8 cellular contexts compared by ENCODE assay signal in genomic region chr5:154179846-154180710, GRCh38. TPM values are rescaled to one million over a fixed set of nuclear protein-coding genes. Genes with fewer than 3 reads are reported as not detected.
DNase-seq lines count a peak whose midpoint lies in the region; ATAC-seq and TF ChIP-seq lines count a peak whose summit lies in the region.

No MANE protein-coding gene starts in this region.

- H3K27me3 ChIP-seq in PC-3 (ENCODE audit: low read length) (no peaks in the 10 kb centered on the region), body of pancreas (no peaks in the 10 kb centered on the region)

- no TSS peak for BruUV-seq in PC-3 (replicated peaks; lab: Mats Ljungman, UMichigan)

- H3K9me3 ChIP-seq in PC-3 (ENCODE audit: low read length) (no peaks in the 10 kb centered on the region), body of pancreas (no peaks in the 10 kb centered on the region)

- TF ChIP-seq CTCF in 22Rv1 (IDR thresholded peaks at IDR 0.05): peak; percentile 90
- TF ChIP-seq CTCF in PC-3 (conservative IDR thresholded peaks at IDR 0.05; ENCODE audit: low read depth, low read length): peak; percentile 78
- peak; percentile 36 to 85 (median 72) for TF ChIP-seq CTCF in body of pancreas (IDR thresholded peaks at IDR 0.05)

- no peaks in the 10 kb centered on the region for H3K79me2 ChIP-seq in PC-3 (ENCODE audit: low read length)

- no peaks in the 10 kb centered on the region for H3F3A ChIP-seq in PC-3 (ENCODE audit: low read length, unreplicated experiment)

- H3K9ac ChIP-seq in PC-3 (ENCODE audit: low read length): no peak overlapping the region

- intact Hi-C loops in PC-3 (cut with micrococcal nuclease): loop anchor here (1.0 to 5.0 kb wide), 4 partner anchors 53 to 225 kb away; no protein-coding TSS in a partner anchor
- intact Hi-C loops in body of pancreas (cut with DNase I): loop anchor here (5.0 to 10.0 kb wide), 2 partner anchors 113 to 215 kb away; no protein-coding TSS in a partner anchor

- POLR2A ChIA-PET in PC-3 (lab: Charles Lee; ENCODE audit: unreplicated experiment): no interaction called here

- H3K9me2 ChIP-seq in PC-3 (replicated peaks; ENCODE audit: low read length): no peaks in the 10 kb centered on the region

- H3K36me3 ChIP-seq in PC-3 (ENCODE audit: low read depth, low read length) (no peaks in the 10 kb centered on the region), body of pancreas (replicated peaks in 1 of 2; ENCODE audit: insufficient read depth in 1 of 2, low read depth in 2 of 2) (no peaks in the 10 kb centered on the region)

- 42 to 51% methylated on average over 13 of the region's 13 CpGs for WGBS in body of pancreas, 2 donors

- H3K4me2 ChIP-seq in PC-3 (ENCODE audit: low read length): peak overlapping the region; percentile 35

- H3K4me1 ChIP-seq in PC-3 (ENCODE audit: insufficient read depth, low read length) (peaks cover 22% of the 10 kb centered on the region), body of pancreas (no peaks in the 10 kb centered on the region)

- no peak for TF ChIP-seq POLR2A in body of pancreas (IDR thresholded peaks at IDR 0.05)

- DNase-seq in EH (ENCODE audit: low read depth) (peak; percentile 69), HuH-7.5 (ENCODE audit: low spot score) (peak; percentile 49), PC-3 (peak; percentile 71), body of pancreas (peak; percentile 30 to 61 (median 50)), inferior parietal cortex (ENCODE audit: extremely low spot score) (peak; percentile 80)
- DNase-seq in stimulated activated naive CD8-positive, alpha-beta T cell treated with anti-CD3 and anti-CD28 coated beads, Interleukin-15, Interleukin-2, amounts not matched to agents 100 U/mL and 50 U/mL, for 24 hours: no peak

- H3K4me3 ChIP-seq in PC-3 (ENCODE audit: low read length) (no peak overlapping the region), body of pancreas (no peak overlapping the region)

- peak overlapping the region; percentile 25; the same call in 1 of the 2 replicates for H2AFZ ChIP-seq in PC-3 (ENCODE audit: low read length)

- no peaks in the 10 kb centered on the region for H4K20me1 ChIP-seq in PC-3 (ENCODE audit: low read length)

- CTCF ChIA-PET in PC-3 (lab: Charles Lee): interaction anchor here (0.7 to 1.5 kb wide), 3 partner anchors 17 to 197 kb away, joined by 3 to 10 read pairs (median 4); no protein-coding TSS in a partner anchor

- ATAC-seq in GM21717 (IDR thresholded peaks at IDR 0.05; ENCODE audit: unreplicated experiment): peak; percentile 93
- ATAC-seq in PC-3: peak; percentile 64
- ATAC-seq in body of pancreas: peak; percentile 80
- peak; percentile 79 for ATAC-seq in stimulated activated naive CD8-positive, alpha-beta T cell treated with anti-CD3 and anti-CD28 coated beads, Interleukin-15, Interleukin-2, amounts not matched to agents 100 U/mL and 50 U/mL, for 24 hours

- peak overlapping the region; percentile 91 for H3K27ac ChIP-seq in 22Rv1
- H3K27ac ChIP-seq in PC-3 (ENCODE audit: low read length): no peak overlapping the region
- H3K27ac ChIP-seq in body of pancreas: no peak overlapping the region

RNA-seq across cellular contexts. Expression of gene GALNT10, which starts 10.5 kb away (rescaled TPM):
- total RNA-seq in PC-3 (2014; rRNA removed): 44.9 and 46.2 TPM in 2 replicates
- total RNA-seq in body of pancreas: 10 to 100 TPM; 11.5 to 19.5 TPM
